Comparison of ENCODE assay signal across 8 cellular contexts in the genomic region with DNA sequence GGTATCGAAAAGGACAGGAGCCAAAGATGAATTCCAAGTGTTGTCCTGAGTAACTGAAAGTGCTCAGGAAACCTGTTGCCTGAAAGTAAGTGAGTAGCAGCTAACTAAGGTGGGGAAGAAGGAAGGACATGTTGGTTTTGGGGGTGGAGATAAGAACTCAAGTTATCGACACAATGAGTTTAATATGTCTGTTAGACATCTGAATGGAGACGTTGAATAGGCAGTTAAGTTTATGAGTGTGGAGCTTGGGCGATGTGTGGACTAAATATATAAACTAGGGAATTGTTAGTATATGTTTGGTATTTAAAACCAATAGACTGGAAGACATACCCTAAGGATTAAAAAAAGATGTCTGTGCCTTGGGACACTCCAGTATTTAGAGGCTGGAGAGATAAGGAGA.
"Had no signal": no experiment of that assay in that cellular context is flagged by ENCODE, and none has a peak within 500 bp of the region (broad histone marks: within the 10 kb centered on the region; RNA-seq: fewer than 3 reads in every experiment).

No MANE protein-coding gene starts in this region.

- H3K9me3 Mint-ChIP-seq: GM23338, H9, IgD-negative memory B cell had no signal

- H3K4me2 ChIP-seq: GM23338 had no signal

- H3K4me3 ChIP-seq: GM23338 had no signal

- H3K4me3 Mint-ChIP-seq: GM23338, H9, HFFc6, IgD-negative memory B cell had no signal

- H3K4me1 Mint-ChIP-seq: IgD-negative memory B cell had no signal

- H3K27me3 Mint-ChIP-seq: IgD-negative memory B cell had no signal

- H3K27ac ChIP-seq: HL-60 had no signal

- H3K27ac Mint-ChIP-seq: GM23338, H9, HFFc6, IgD-negative memory B cell had no signal

- DNase-seq: H9, HCEC 1CT, HFFc6, KBM-7 had no signal

- ATAC-seq: GM23338, HepG2 had no signal

- H3K36me3 Mint-ChIP-seq: IgD-negative memory B cell had no signal

- H2AFZ ChIP-seq: GM23338 had no signal
